Comparison of ENCODE assay signal across 1 cellular context in genomic region chr11:35040221-35040942, GRCh38.
TF ChIP-seq lines count a peak whose summit lies in the region.

No MANE protein-coding gene starts in this region.

TF ChIP-seq in K562, 482 proteins besides CTCF, POLR2A, EP300 and RAD21 (continued from another document and continues in another):
- TF ChIP-seq ZBTB11 (CRISPR knock-in tag; IDR thresholded peaks at IDR 0.05) = no peak
- 0 out of 2 replicates have a peak, but pooled peaks have one; percentile 41 for TF ChIP-seq THRB (CRISPR knock-in tag; conservative IDR thresholded peaks at IDR 0.05)
- no peak for TF ChIP-seq XRCC5 (IDR thresholded peaks at IDR 0.05; ENCODE audit: low read depth, low read length)
- TF ChIP-seq ZNF121 (CRISPR knock-in tag; conservative IDR thresholded peaks at IDR 0.05) = no peak
- TF ChIP-seq MLX (CRISPR knock-in tag; conservative IDR thresholded peaks at IDR 0.05) = no peak
- 0 out of 2 replicates have a peak, but pooled peaks have one; percentile 25 for TF ChIP-seq POLR2H (tag; IDR thresholded peaks at IDR 0.05; ENCODE audit: low read depth)
- no peak for TF ChIP-seq ZNF140 (CRISPR knock-in tag; IDR thresholded peaks at IDR 0.05)
- no peak for TF ChIP-seq MITF (IDR thresholded peaks at IDR 0.05)
- TF ChIP-seq PHF8 (IDR thresholded peaks at IDR 0.05; ENCODE audit: borderline replicate concordance, low read length) = no peak
- TF ChIP-seq ZNF551 (CRISPR knock-in tag; IDR thresholded peaks at IDR 0.05) = no peak
- TF ChIP-seq EHMT2 (IDR thresholded peaks at IDR 0.05) = peak; percentile 60; the same call in 1 of the 2 replicates
- 0 out of 2 replicates have a peak, but pooled peaks have one; percentile 10 for TF ChIP-seq C11orf30 (IDR thresholded peaks at IDR 0.05; ENCODE audit: low read depth)
- TF ChIP-seq RAD51 (IDR thresholded peaks at IDR 0.05; ENCODE audit: borderline replicate concordance, low read depth) = no peak
- no peak for TF ChIP-seq ZNF512 (tag; IDR thresholded peaks at IDR 0.05)
- TF ChIP-seq POLR2AphosphoS5 (IDR thresholded peaks at IDR 0.05; ENCODE audit: control insufficient read depth, insufficient read depth, low read depth, low read length) = no peak
- TF ChIP-seq NR2C1 (IDR thresholded peaks at IDR 0.05) = no peak
- TF ChIP-seq NR2C1 (tag; IDR thresholded peaks at IDR 0.05) = peak; percentile 31
- TF ChIP-seq COPS2 (conservative IDR thresholded peaks at IDR 0.05) = no peak
- TF ChIP-seq CBX1 (IDR thresholded peaks at IDR 0.05; ENCODE audit: low read depth) = no peak
- TF ChIP-seq ETV1 (tag; conservative IDR thresholded peaks at IDR 0.05; ENCODE audit: low read depth) = peak; percentile 48; the same call in 1 of the 2 replicates
- TF ChIP-seq POLR3G (IDR thresholded peaks at IDR 0.05; ENCODE audit: extremely low read depth, insufficient read length, insufficient replicate concordance) = no peak
- 0 out of 2 replicates have a peak, but pooled peaks have one; percentile 22 for TF ChIP-seq DMBX1 (CRISPR knock-in tag; IDR thresholded peaks at IDR 0.05; ENCODE audit: borderline replicate concordance)
- peak; percentile 10 for TF ChIP-seq MEIS2 (IDR thresholded peaks at IDR 0.05; ENCODE audit: partially characterized antibody)
- no peak for TF ChIP-seq TSC22D4 (tag; IDR thresholded peaks at IDR 0.05)
- TF ChIP-seq SMARCE1 (IDR thresholded peaks at IDR 0.05) = peak; percentile 87
- TF ChIP-seq SMARCB1 (IDR thresholded peaks at IDR 0.05; ENCODE audit: insufficient read length, low read depth) = peak; percentile 68
- no peak for TF ChIP-seq PCBP1 (IDR thresholded peaks at IDR 0.05; ENCODE audit: low read depth, low read length, poor library complexity, severe bottlenecking)
- no peak for TF ChIP-seq ZFP36 (IDR thresholded peaks at IDR 0.05; ENCODE audit: low read depth, low read length, partially characterized antibody)
- no peak for TF ChIP-seq ZNF134 (CRISPR knock-in tag; conservative IDR thresholded peaks at IDR 0.05)
- no peak for TF ChIP-seq RBM15 (IDR thresholded peaks at IDR 0.05; ENCODE audit: insufficient read depth, low read length)
- no peak for TF ChIP-seq ZNF212 (CRISPR knock-in tag; IDR thresholded peaks at IDR 0.05)
- peak; percentile 32; the same call in 1 of the 2 replicates for TF ChIP-seq RNF2 (IDR thresholded peaks at IDR 0.05)
- TF ChIP-seq BACH1 (tag; IDR thresholded peaks at IDR 0.05) = peak; percentile 25; the same call in 1 of the 2 replicates
- no peak for TF ChIP-seq CREBBP (IDR thresholded peaks at IDR 0.05; ENCODE audit: low read depth, low read length)
- TF ChIP-seq CEBPG (CRISPR knock-in tag; IDR thresholded peaks at IDR 0.05) = 0 out of 2 replicates have a peak, but pooled peaks have one; percentile 20
- TF ChIP-seq CEBPG (tag; conservative IDR thresholded peaks at IDR 0.05 in 1 of 2, IDR thresholded peaks at IDR 0.05 in 1 of 2) = no peak
- peak; percentile 55 for TF ChIP-seq EGR1 (conservative IDR thresholded peaks at IDR 0.05)
- TF ChIP-seq BHLHE40 (IDR thresholded peaks at IDR 0.05; ENCODE audit: low read length) = no peak
- no peak for TF ChIP-seq BDP1 (IDR thresholded peaks at IDR 0.05; ENCODE audit: insufficient read depth, insufficient read length)
- TF ChIP-seq FOXO4 (CRISPR knock-in tag; IDR thresholded peaks at IDR 0.05) = no peak
- TF ChIP-seq TBP (optimal IDR thresholded peaks at IDR 0.05; ENCODE audit: low read depth, low read length) = no peak
- no peak for TF ChIP-seq BRF2 (IDR thresholded peaks at IDR 0.05; ENCODE audit: borderline replicate concordance, insufficient read depth, insufficient read length)
- TF ChIP-seq NR2C2 (CRISPR knock-in tag; IDR thresholded peaks at IDR 0.05) = no peak
- peak; percentile 20; the same call in 1 of the 2 replicates for TF ChIP-seq NR2C2 (tag; IDR thresholded peaks at IDR 0.05)
- TF ChIP-seq NFRKB (IDR thresholded peaks at IDR 0.05; ENCODE audit: low read depth) = peak; percentile 69; the same call in 1 of the 2 replicates
- TF ChIP-seq CBX8 (IDR thresholded peaks at IDR 0.05; ENCODE audit: borderline replicate concordance, extremely low read depth, low read depth, low read length, poor library complexity, severe bottlenecking) = no peak
- TF ChIP-seq EWSR1 (IDR thresholded peaks at IDR 0.05; ENCODE audit: borderline replicate concordance, low read depth, partially characterized antibody) = no peak
- TF ChIP-seq TCFL5 (CRISPR knock-in tag; conservative IDR thresholded peaks at IDR 0.05) = no peak
- peak; percentile 82 for TF ChIP-seq JUND (IDR thresholded peaks at IDR 0.05; ENCODE audit: borderline replicate concordance, low read depth, low read length)
- TF ChIP-seq JUND (tag; IDR thresholded peaks at IDR 0.05; ENCODE audit: borderline replicate concordance, low read depth, low read length) = peak; percentile 58; the same call in 2 of the 3 replicates
- TF ChIP-seq ZNF41 (CRISPR knock-in tag; conservative IDR thresholded peaks at IDR 0.05) = no peak
- no peak for TF ChIP-seq CHAMP1 (IDR thresholded peaks at IDR 0.05)
- no peak for TF ChIP-seq PRPF4 (IDR thresholded peaks at IDR 0.05; ENCODE audit: insufficient read depth, low read depth, low read length, poor library complexity, severe bottlenecking)
- TF ChIP-seq MEF2D (tag; conservative IDR thresholded peaks at IDR 0.05; ENCODE audit: low read depth) = peak; percentile 81
- TF ChIP-seq FOXK2 (conservative IDR thresholded peaks at IDR 0.05 in 1 of 2, IDR thresholded peaks at IDR 0.05 in 1 of 2; ENCODE audit: low read depth in 2 of 2) = 0 out of 4 replicates have a peak, but pooled peaks of 1 of the 2 experiments have one; percentile 32
- peak; percentile 76; the same call in 1 of the 2 replicates for TF ChIP-seq ELF4 (CRISPR knock-in tag; IDR thresholded peaks at IDR 0.05)
- peak; percentile 83 for TF ChIP-seq ARID1B (IDR thresholded peaks at IDR 0.05)
- peak; percentile 76 for TF ChIP-seq NFE2 (IDR thresholded peaks at IDR 0.05; ENCODE audit: low read depth)
- peak; percentile 21; the same call in 1 of the 2 replicates for TF ChIP-seq CTBP1 (IDR thresholded peaks at IDR 0.05; ENCODE audit: borderline replicate concordance)
- TF ChIP-seq HBP1 (CRISPR knock-in tag; IDR thresholded peaks at IDR 0.05) = peak; percentile 86; the same call in 1 of the 2 replicates
